5 cellular contexts compared by ENCODE assay signal in the genomic region with DNA sequence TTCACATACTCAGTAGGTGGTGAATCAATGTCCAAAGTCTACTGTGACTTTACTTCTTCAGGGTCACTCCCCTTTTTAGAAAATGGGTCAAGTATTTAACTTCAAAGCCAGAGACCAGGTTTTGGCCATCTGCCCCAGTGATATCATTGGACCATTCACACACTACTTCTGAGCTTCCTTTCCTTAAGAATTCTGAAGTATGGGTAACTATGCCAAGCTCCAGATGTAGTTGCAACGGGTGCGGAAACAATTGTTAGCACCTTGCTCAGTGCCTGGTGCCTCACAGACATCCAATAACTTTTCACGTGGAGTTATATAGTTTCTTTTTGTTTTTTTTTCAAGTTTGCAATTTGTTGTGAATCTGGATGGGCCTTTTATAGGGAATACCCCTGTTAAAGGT.
"Had no signal": no experiment of that assay in that cellular context is flagged by ENCODE, and none has a peak within 500 bp of the region (broad histone marks: within the 10 kb centered on the region; RNA-seq: fewer than 3 reads in every experiment).

No MANE protein-coding gene starts in this region.

- H3K4me3 ChIP-seq: GM23338, K562 had no signal

- DNase-seq: H9, HCEC 1CT, IMR-90 had no signal

- ATAC-seq: GM23338, K562 had no signal
